ENCODE assay signal across 10 cellular contexts in the genomic region with DNA sequence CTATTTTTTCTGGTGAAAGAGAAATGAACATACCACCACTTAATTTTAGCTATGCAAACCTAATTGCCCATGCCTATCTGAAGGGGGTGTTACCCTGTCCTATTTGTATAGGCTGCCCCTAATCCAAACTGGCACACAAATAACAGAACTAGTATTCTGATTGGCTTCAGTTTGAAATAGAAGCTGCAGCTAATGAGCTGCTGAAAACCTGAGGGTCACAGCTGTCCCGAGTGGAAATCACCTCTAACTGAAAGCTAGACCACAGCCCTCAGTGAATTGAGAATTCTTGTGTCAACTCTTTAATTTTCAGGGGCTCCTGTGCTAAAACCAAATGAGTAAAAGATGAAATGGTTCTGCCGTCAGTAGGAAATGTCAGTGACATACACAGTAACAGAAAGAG. TPM values are rescaled to one million over a fixed set of nuclear protein-coding genes. Genes with fewer than 3 reads are reported as not detected.
DNase-seq lines count a peak whose midpoint lies in the region; ATAC-seq and TF ChIP-seq lines count a peak whose summit lies in the region.
"Had no signal": no experiment of that assay in that cellular context is flagged by ENCODE, and none has a peak within 500 bp of the region (broad histone marks: within the 10 kb centered on the region; RNA-seq: fewer than 3 reads in every experiment).

No MANE protein-coding gene starts in this region.

- peaks cover 10% of the 10 kb centered on the region for H3K9me3 Mint-ChIP-seq in activated naive CD8-positive, alpha-beta T cell treated with anti-CD3 and anti-CD28 coated beads, Interleukin-2, amount 50 U/mL, for 24 hours
- H3K9me3 Mint-ChIP-seq in GM23338: peaks cover 8% of the 10 kb centered on the region
- peaks cover 12% of the 10 kb centered on the region for H3K9me3 Mint-ChIP-seq in activated T-helper 1 cell treated with anti-CD3 and anti-CD28 coated beads, Interleukin-12 subunit alpha, Interleukin-12 subunit beta, Interleukin-2, Interleukin-4 antibody, amounts not matched to agents 30 ng/mL and 10 ng/mL and 1 ng/mL, durations not matched to agents 14 hours and 24 hours and 36 hours

- no peaks in the 10 kb centered on the region for H4K20me1 ChIP-seq in GM23338 (replicated peaks; ENCODE audit: insufficient read depth)

- no peak overlapping the region for H3K4me3 ChIP-seq in GM23338

- no peak overlapping the region for H3K27ac ChIP-seq in GM23338 (ENCODE audit: low read depth)

- H3K4me1 Mint-ChIP-seq in activated naive CD8-positive, alpha-beta T cell treated with anti-CD3 and anti-CD28 coated beads, Interleukin-2, amount 50 U/mL, for 24 hours: peaks cover 43% of the 10 kb centered on the region
- no peaks in the 10 kb centered on the region for H3K4me1 Mint-ChIP-seq in GM23338
- H3K4me1 Mint-ChIP-seq in activated T-helper 1 cell treated with anti-CD3 and anti-CD28 coated beads, Interleukin-12 subunit alpha, Interleukin-12 subunit beta, Interleukin-2, Interleukin-4 antibody, amounts not matched to agents 30 ng/mL and 10 ng/mL and 1 ng/mL, durations not matched to agents 14 hours and 24 hours and 36 hours (ENCODE audit: low read depth): peaks cover 26% of the 10 kb centered on the region

- peak; percentile 84 for ATAC-seq in GM18511 (IDR thresholded peaks at IDR 0.05; ENCODE audit: unreplicated experiment)
- ATAC-seq in GM21381 (IDR thresholded peaks at IDR 0.05; ENCODE audit: unreplicated experiment): peak; percentile 72
- peak; percentile 62 for ATAC-seq in HG03064 (IDR thresholded peaks at IDR 0.05; ENCODE audit: low read depth, unreplicated experiment)
- no peak for ATAC-seq in activated naive CD8-positive, alpha-beta T cell treated with anti-CD3 and anti-CD28 coated beads, Interleukin-2, amount 50 U/mL, for 24 hours
- no peak for ATAC-seq in GM23338
- ATAC-seq: activated naive CD4-positive, alpha-beta T cell treated with anti-CD3 and anti-CD28 coated beads, Interleukin-2, amount 50 U/mL, for 72 hours had no signal

- no peaks in the 10 kb centered on the region for H3F3A ChIP-seq in GM23338 (replicated peaks; ENCODE audit: low read depth)

- H3K9me2 ChIP-seq in GM23338 (ENCODE audit: insufficient read depth): 0 out of 2 replicates have a peak, but pooled peaks cover 4% of the 10 kb centered on the region

- TF ChIP-seq CTCF in GM23338 (conservative IDR thresholded peaks at IDR 0.05; ENCODE audit: low read depth in 2 of 2): no peak

- DNase-seq in activated naive CD8-positive, alpha-beta T cell treated with anti-CD3 and anti-CD28 coated beads, Interleukin-2, amount 50 U/mL, for 24 hours: no peak
- no peak for DNase-seq in epidermal melanocyte (ENCODE audit: insufficient read length, low spot score)
- DNase-seq in GM23338 (ENCODE audit: low spot score): no peak
- no peak for DNase-seq in COLO668 (lab: John Stamatoyannopoulos, UW; ENCODE audit: unreplicated experiment)
- DNase-seq in activated T-helper 1 cell treated with anti-CD3 and anti-CD28 coated beads, Interleukin-12 subunit alpha, Interleukin-12 subunit beta, Interleukin-2, Interleukin-4 antibody, amounts not matched to agents 30 ng/mL and 10 ng/mL and 1 ng/mL, durations not matched to agents 14 hours and 24 hours and 36 hours (ENCODE audit: low spot score): no peak
- DNase-seq: nucleus accumbens had no signal

- H3K27me3 Mint-ChIP-seq in activated naive CD8-positive, alpha-beta T cell treated with anti-CD3 and anti-CD28 coated beads, Interleukin-2, amount 50 U/mL, for 24 hours: no peaks in the 10 kb centered on the region
- H3K27me3 Mint-ChIP-seq in GM23338 (ENCODE audit: insufficient read depth, low read depth, poor library complexity): peaks cover 3% of the 10 kb centered on the region
- H3K27me3 Mint-ChIP-seq in activated T-helper 1 cell treated with anti-CD3 and anti-CD28 coated beads, Interleukin-12 subunit alpha, Interleukin-12 subunit beta, Interleukin-2, Interleukin-4 antibody, amounts not matched to agents 30 ng/mL and 10 ng/mL and 1 ng/mL, durations not matched to agents 14 hours and 24 hours and 36 hours (ENCODE audit: insufficient read depth): no peaks in the 10 kb centered on the region

- intact Hi-C loops in activated T-helper 1 cell treated with anti-CD3 and anti-CD28 coated beads, Interleukin-12 subunit alpha, Interleukin-12 subunit beta, Interleukin-2, Interleukin-4 antibody, amounts not matched to agents 30 ng/mL and 10 ng/mL and 1 ng/mL, durations not matched to agents 14 hours and 24 hours and 36 hours (cut with micrococcal nuclease): loop anchor here (10.0 kb wide), 1 partner anchor 256 kb away; no protein-coding TSS in a partner anchor

- peaks cover 6% of the 10 kb centered on the region for H3K36me3 Mint-ChIP-seq in activated naive CD8-positive, alpha-beta T cell treated with anti-CD3 and anti-CD28 coated beads, Interleukin-2, amount 50 U/mL, for 24 hours (ENCODE audit: low read depth)
- peaks cover 7% of the 10 kb centered on the region; the same call in 2 of the 3 replicates for H3K36me3 Mint-ChIP-seq in GM23338 (ENCODE audit: low read depth)
- peaks cover 5% of the 10 kb centered on the region for H3K36me3 Mint-ChIP-seq in activated T-helper 1 cell treated with anti-CD3 and anti-CD28 coated beads, Interleukin-12 subunit alpha, Interleukin-12 subunit beta, Interleukin-2, Interleukin-4 antibody, amounts not matched to agents 30 ng/mL and 10 ng/mL and 1 ng/mL, durations not matched to agents 14 hours and 24 hours and 36 hours (ENCODE audit: low read depth)

- peak overlapping the region; percentile 10 for H3K27ac Mint-ChIP-seq in activated naive CD8-positive, alpha-beta T cell treated with anti-CD3 and anti-CD28 coated beads, Interleukin-2, amount 50 U/mL, for 24 hours
- H3K27ac Mint-ChIP-seq in GM23338: no peak overlapping the region
- H3K27ac Mint-ChIP-seq in activated T-helper 1 cell treated with anti-CD3 and anti-CD28 coated beads, Interleukin-12 subunit alpha, Interleukin-12 subunit beta, Interleukin-2, Interleukin-4 antibody, amounts not matched to agents 30 ng/mL and 10 ng/mL and 1 ng/mL, durations not matched to agents 14 hours and 24 hours and 36 hours: no peak overlapping the region
- H3K27ac Mint-ChIP-seq: activated naive CD4-positive, alpha-beta T cell treated with anti-CD3 and anti-CD28 coated beads, Interleukin-2, amount 50 U/mL, for 72 hours had no signal

- no peaks in the 10 kb centered on the region for H3K4me1 ChIP-seq in GM23338 (ENCODE audit: insufficient read depth)

- no peaks in the 10 kb centered on the region; the same call in 1 of the 2 replicates for H3K36me3 ChIP-seq in GM23338 (ENCODE audit: insufficient read depth)

- no peak overlapping the region for H2AFZ ChIP-seq in GM23338

- no peaks in the 10 kb centered on the region for H3K27me3 ChIP-seq in GM23338 (ENCODE audit: insufficient read depth)

- H3K79me2 ChIP-seq in GM23338 (replicated peaks; ENCODE audit: insufficient read depth): no peaks in the 10 kb centered on the region

- H3K4me3 Mint-ChIP-seq in activated naive CD8-positive, alpha-beta T cell treated with anti-CD3 and anti-CD28 coated beads, Interleukin-2, amount 50 U/mL, for 24 hours: no peak overlapping the region
- H3K4me3 Mint-ChIP-seq in GM23338: no peak overlapping the region
- H3K4me3 Mint-ChIP-seq in activated T-helper 1 cell treated with anti-CD3 and anti-CD28 coated beads, Interleukin-12 subunit alpha, Interleukin-12 subunit beta, Interleukin-2, Interleukin-4 antibody, amounts not matched to agents 30 ng/mL and 10 ng/mL and 1 ng/mL, durations not matched to agents 14 hours and 24 hours and 36 hours: no peak overlapping the region

- H3K4me2 ChIP-seq in GM23338: no peak overlapping the region

TF ChIP-seq in GM23338, 12 proteins besides CTCF, POLR2A, EP300 and RAD21 (continues in another document):
- TF ChIP-seq ZNF331 (CRISPR knock-in tag; IDR thresholded peaks at IDR 0.05; ENCODE audit: low read depth) (no peak), JUNB (IDR thresholded peaks at IDR 0.05; ENCODE audit: unreplicated experiment) (no peak), STAT1 (IDR thresholded peaks at IDR 0.05; ENCODE audit: unreplicated experiment) (no peak)
- TF ChIP-seq, protein P1, sequence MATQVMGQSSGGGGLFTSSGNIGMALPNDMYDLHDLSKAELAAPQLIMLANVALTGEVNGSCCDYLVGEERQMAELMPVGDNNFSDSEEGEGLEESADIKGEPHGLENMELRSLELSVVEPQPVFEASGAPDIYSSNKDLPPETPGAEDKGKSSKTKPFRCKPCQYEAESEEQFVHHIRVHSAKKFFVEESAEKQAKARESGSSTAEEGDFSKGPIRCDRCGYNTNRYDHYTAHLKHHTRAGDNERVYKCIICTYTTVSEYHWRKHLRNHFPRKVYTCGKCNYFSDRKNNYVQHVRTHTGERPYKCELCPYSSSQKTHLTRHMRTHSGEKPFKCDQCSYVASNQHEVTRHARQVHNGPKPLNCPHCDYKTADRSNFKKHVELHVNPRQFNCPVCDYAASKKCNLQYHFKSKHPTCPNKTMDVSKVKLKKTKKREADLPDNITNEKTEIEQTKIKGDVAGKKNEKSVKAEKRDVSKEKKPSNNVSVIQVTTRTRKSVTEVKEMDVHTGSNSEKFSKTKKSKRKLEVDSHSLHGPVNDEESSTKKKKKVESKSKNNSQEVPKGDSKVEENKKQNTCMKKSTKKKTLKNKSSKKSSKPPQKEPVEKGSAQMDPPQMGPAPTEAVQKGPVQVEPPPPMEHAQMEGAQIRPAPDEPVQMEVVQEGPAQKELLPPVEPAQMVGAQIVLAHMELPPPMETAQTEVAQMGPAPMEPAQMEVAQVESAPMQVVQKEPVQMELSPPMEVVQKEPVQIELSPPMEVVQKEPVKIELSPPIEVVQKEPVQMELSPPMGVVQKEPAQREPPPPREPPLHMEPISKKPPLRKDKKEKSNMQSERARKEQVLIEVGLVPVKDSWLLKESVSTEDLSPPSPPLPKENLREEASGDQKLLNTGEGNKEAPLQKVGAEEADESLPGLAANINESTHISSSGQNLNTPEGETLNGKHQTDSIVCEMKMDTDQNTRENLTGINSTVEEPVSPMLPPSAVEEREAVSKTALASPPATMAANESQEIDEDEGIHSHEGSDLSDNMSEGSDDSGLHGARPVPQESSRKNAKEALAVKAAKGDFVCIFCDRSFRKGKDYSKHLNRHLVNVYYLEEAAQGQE (IDR thresholded peaks at IDR 0.05; ENCODE audit: unreplicated experiment): no peak
- TF ChIP-seq, protein P2, sequence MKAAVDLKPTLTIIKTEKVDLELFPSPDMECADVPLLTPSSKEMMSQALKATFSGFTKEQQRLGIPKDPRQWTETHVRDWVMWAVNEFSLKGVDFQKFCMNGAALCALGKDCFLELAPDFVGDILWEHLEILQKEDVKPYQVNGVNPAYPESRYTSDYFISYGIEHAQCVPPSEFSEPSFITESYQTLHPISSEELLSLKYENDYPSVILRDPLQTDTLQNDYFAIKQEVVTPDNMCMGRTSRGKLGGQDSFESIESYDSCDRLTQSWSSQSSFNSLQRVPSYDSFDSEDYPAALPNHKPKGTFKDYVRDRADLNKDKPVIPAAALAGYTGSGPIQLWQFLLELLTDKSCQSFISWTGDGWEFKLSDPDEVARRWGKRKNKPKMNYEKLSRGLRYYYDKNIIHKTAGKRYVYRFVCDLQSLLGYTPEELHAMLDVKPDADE (IDR thresholded peaks at IDR 0.05): no peak

RNA-seq across cellular contexts. Expression of a gene that starts 28.7 kb away (rescaled TPM):
- 8.0 and 13.4 TPM in 2 replicates for total RNA-seq in GM23338 (2014; rRNA removed; shearing (Covaris generic))
- polyA plus RNA-seq in GM23338 (2016; fragmentation: Nextera tagmentation; extraction: Ambion mirVana): 8.9 and 11.7 TPM in 2 replicates
- total RNA-seq in activated T-helper 1 cell treated with anti-CD3 and anti-CD28 coated beads, Interleukin-12 subunit alpha, Interleukin-12 subunit beta, Interleukin-2, Interleukin-4 antibody, amounts not matched to agents 30 ng/mL and 10 ng/mL and 1 ng/mL, durations not matched to agents 14 hours and 24 hours and 36 hours: 0.78 and 1.2 TPM in 2 replicates

Comparison
In these comparisons a context has a peak if more than half of its experiments do, and no peak if none do; other contexts are left out.
1. ATAC-seq: peak in GM18511 (single experiment), GM21381 (single experiment) and HG03064 (single experiment); none in activated naive CD8-positive, alpha-beta T cell treated with anti-CD3 and anti-CD28 coated beads, Interleukin-2, amount 50 U/mL, for 24 hours (single experiment) and GM23338 (single experiment).